ENCODE assay signal across 12 cellular contexts in genomic region chr17:14429084-14429483, GRCh38.
DNase-seq lines count a peak whose midpoint lies in the region; ATAC-seq and TF ChIP-seq lines count a peak whose summit lies in the region.
"Had no signal": no experiment of that assay in that cellular context is flagged by ENCODE, and none has a peak within 500 bp of the region (broad histone marks: within the 10 kb centered on the region; RNA-seq: fewer than 3 reads in every experiment).

No MANE protein-coding gene starts in this region.

- H3K9me3 ChIP-seq in BE2C = no peaks in the 10 kb centered on the region
- H3K9me3 ChIP-seq: SK-N-SH had no signal

- H3K4me1 ChIP-seq in BE2C = no peaks in the 10 kb centered on the region

- peak overlapping the region; percentile 60 for H3K4me3 Mint-ChIP-seq in activated CD8-positive, alpha-beta memory T cell treated with anti-CD3 and anti-CD28 coated beads, Interleukin-2, amount 10 ng/mL, durations not matched to agents 7 days and 5 days
- H3K4me3 Mint-ChIP-seq in activated B cell treated with CpG ODN at 0.5 μM for 24 hours = peak overlapping the region; percentile 75
- no peak overlapping the region for H3K4me3 Mint-ChIP-seq in neural crest cell

- H3K9me3 Mint-ChIP-seq in activated CD8-positive, alpha-beta memory T cell treated with anti-CD3 and anti-CD28 coated beads, Interleukin-2, amount 10 ng/mL, durations not matched to agents 7 days and 5 days (ENCODE audit: low read depth) = no peaks in the 10 kb centered on the region
- H3K9me3 Mint-ChIP-seq in activated B cell treated with CpG ODN at 0.5 μM for 24 hours (no peaks in the 10 kb centered on the region), neural crest cell (peaks cover 10% of the 10 kb centered on the region)

- no peak overlapping the region for H3K4me3 ChIP-seq in BE2C (ENCODE audit: low read depth, low read length)
- H3K4me3 ChIP-seq: coronary artery, K562 had no signal

- POLR2A ChIA-PET in activated B cell treated with CpG ODN at 0.5 μM for 24 hours (lab: Charles Lee) = interaction anchor here (0.6 to 3.1 kb wide), 10 partner anchors 8 to 1452 kb away, joined by 3 to 30 read pairs (median 7); partner anchors contain the start of gene HS3ST3B1

- H3K36me3 ChIP-seq in BE2C = no peaks in the 10 kb centered on the region

- peaks cover 31% of the 10 kb centered on the region for H3K4me1 Mint-ChIP-seq in activated CD8-positive, alpha-beta memory T cell treated with anti-CD3 and anti-CD28 coated beads, Interleukin-2, amount 10 ng/mL, durations not matched to agents 7 days and 5 days
- peaks cover 53% of the 10 kb centered on the region for H3K4me1 Mint-ChIP-seq in activated B cell treated with CpG ODN at 0.5 μM for 24 hours
- H3K4me1 Mint-ChIP-seq in neural crest cell = peaks cover 11% of the 10 kb centered on the region

- H3K27me3 Mint-ChIP-seq in activated CD8-positive, alpha-beta memory T cell treated with anti-CD3 and anti-CD28 coated beads, Interleukin-2, amount 10 ng/mL, durations not matched to agents 7 days and 5 days = no peaks in the 10 kb centered on the region
- H3K27me3 Mint-ChIP-seq in activated B cell treated with CpG ODN at 0.5 μM for 24 hours (no peaks in the 10 kb centered on the region), neural crest cell (ENCODE audit: low read depth) (no peaks in the 10 kb centered on the region)

- H3K27me3 ChIP-seq in BE2C = no peaks in the 10 kb centered on the region

- no peak for DNase-seq in activated CD8-positive, alpha-beta memory T cell treated with anti-CD3 and anti-CD28 coated beads, Interleukin-2, amount 10 ng/mL, durations not matched to agents 7 days and 5 days
- DNase-seq in activated CD8-positive, alpha-beta memory T cell treated with anti-CD3 and anti-CD28 coated beads, Interleukin-2, amount 50 U/mL, for 48 hours = no peak
- DNase-seq in activated B cell treated with CpG ODN at 0.5 μM for 24 hours (no peak), neural crest cell (ENCODE audit: low read depth, low spot score) (no peak), BE2C (no peak)
- DNase-seq: HCEC 1CT, SK-N-SH had no signal

- peaks cover 2% of the 10 kb centered on the region for H3K36me3 Mint-ChIP-seq in activated CD8-positive, alpha-beta memory T cell treated with anti-CD3 and anti-CD28 coated beads, Interleukin-2, amount 10 ng/mL, durations not matched to agents 7 days and 5 days
- H3K36me3 Mint-ChIP-seq in activated B cell treated with CpG ODN at 0.5 μM for 24 hours (ENCODE audit: low read depth) (no peaks in the 10 kb centered on the region), neural crest cell (ENCODE audit: low read depth) (no peaks in the 10 kb centered on the region)

- TF ChIP-seq CTCF in activated B cell treated with CpG ODN at 0.5 μM for 24 hours (IDR thresholded peaks at IDR 0.05) (no peak), neural crest cell (conservative IDR thresholded peaks at IDR 0.05) (no peak), BE2C (IDR thresholded peaks at IDR 0.05; ENCODE audit: low read depth, low read length) (no peak)

- H3K27ac Mint-ChIP-seq in activated CD8-positive, alpha-beta memory T cell treated with anti-CD3 and anti-CD28 coated beads, Interleukin-2, amount 10 ng/mL, durations not matched to agents 7 days and 5 days = peak overlapping the region; percentile 81
- H3K27ac Mint-ChIP-seq in activated B cell treated with CpG ODN at 0.5 μM for 24 hours (peak overlapping the region; percentile 87), neural crest cell (ENCODE audit: unreplicated experiment) (peak overlapping the region; percentile 47)

- ATAC-seq in activated CD8-positive, alpha-beta memory T cell treated with anti-CD3 and anti-CD28 coated beads, Interleukin-2, amount 10 ng/mL, durations not matched to agents 7 days and 5 days = no peak
- ATAC-seq in HG03354 (IDR thresholded peaks at IDR 0.05; ENCODE audit: poor library complexity, severe bottlenecking, unreplicated experiment) = peak; percentile 44
- peak; percentile 18 for ATAC-seq in activated B cell treated with CpG ODN at 0.5 μM for 24 hours (ENCODE audit: low read depth)
- ATAC-seq in GM21381 (IDR thresholded peaks at IDR 0.05; ENCODE audit: unreplicated experiment) = no peak
- no peak for ATAC-seq in HG03439 (IDR thresholded peaks at IDR 0.05; ENCODE audit: unreplicated experiment)
- ATAC-seq: K562 had no signal

- intact Hi-C loops in activated B cell treated with CpG ODN at 0.5 μM for 24 hours (cut with micrococcal nuclease) = loop anchor here (2.0 to 5.0 kb wide), 2 partner anchors 18 to 362 kb away; partner anchors contain the start of gene COX10

- CTCF ChIA-PET in activated CD8-positive, alpha-beta memory T cell treated with anti-CD3 and anti-CD28 coated beads, Interleukin-2, amount 10 ng/mL, durations not matched to agents 7 days and 5 days (lab: Charles Lee) = interaction anchor here (1.2 to 2.0 kb wide), 4 partner anchors 24 to 127 kb away, joined by 3 to 12 read pairs (median 4); partner anchors contain the start of gene HS3ST3B1
- CTCF ChIA-PET in activated B cell treated with CpG ODN at 0.5 μM for 24 hours (lab: Charles Lee) = interaction anchor here (1.1 to 2.4 kb wide), 5 partner anchors 67 to 128 kb away, joined by 3 to 7 read pairs (median 6); partner anchors contain the start of gene HS3ST3B1

Comparison
In these comparisons a context has a peak if more than half of its experiments do, and no peak if none do; other contexts are left out.
1. ATAC-seq: peak in HG03354 (single experiment) and activated B cell treated with CpG ODN at 0.5 μM for 24 hours (single experiment); none in activated CD8-positive, alpha-beta memory T cell treated with anti-CD3 and anti-CD28 coated beads, Interleukin-2, amount 10 ng/mL, durations not matched to agents 7 days and 5 days (single experiment), GM21381 (single experiment) and HG03439 (single experiment).
2. Peak in every context shown above with its lines, with median percentiles within 50 percentile points of each other: H3K27ac Mint-ChIP-seq.